Comparison of ENCODE assay signal across 1 cellular context in the genomic region with DNA sequence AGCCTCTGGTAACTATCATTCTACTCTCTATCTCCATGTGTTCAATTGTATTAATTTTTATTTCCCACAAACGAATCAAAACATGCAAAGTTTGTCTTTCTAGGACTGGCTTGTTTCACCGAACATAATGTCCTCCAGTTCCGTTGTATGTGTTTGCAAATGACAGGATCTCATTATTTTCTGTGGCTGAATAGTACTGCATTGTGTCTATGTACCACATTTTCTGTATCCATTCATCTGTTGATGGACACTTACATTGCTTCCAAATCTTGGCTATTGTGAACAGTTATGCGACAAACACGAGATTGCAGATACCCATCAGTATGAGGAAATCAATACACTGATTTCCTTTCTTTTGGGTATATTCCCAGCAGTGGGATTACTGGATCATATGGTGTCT.
TF ChIP-seq lines count a peak whose summit lies in the region.

No MANE protein-coding gene starts in this region.

TF ChIP-seq in A549, 52 proteins besides CTCF, POLR2A, EP300 and RAD21 (continued from another document):
- TF ChIP-seq HOXB13 (CRISPR knock-in tag; IDR thresholded peaks at IDR 0.05; ENCODE audit: low read depth) (no peak), HDAC2 (IDR thresholded peaks at IDR 0.05) (no peak), NFE2L2 (conservative IDR thresholded peaks at IDR 0.05; ENCODE audit: low read length) (no peak)
TF ChIP-seq in A549: peak in this region for 0.
